ENCODE assay signal across 1 cellular context in genomic region chr7:107471292-107472070, GRCh38.
TF ChIP-seq lines count a peak whose summit lies in the region.

No MANE protein-coding gene starts in this region.

TF ChIP-seq in SK-N-SH, 30 proteins besides CTCF, POLR2A, EP300 and RAD21 (continued from another document):
- no peak for TF ChIP-seq FOSL2 (IDR thresholded peaks at IDR 0.05; ENCODE audit: borderline replicate concordance, low read depth)
